29 cellular contexts compared by ENCODE assay signal in the genomic region with DNA sequence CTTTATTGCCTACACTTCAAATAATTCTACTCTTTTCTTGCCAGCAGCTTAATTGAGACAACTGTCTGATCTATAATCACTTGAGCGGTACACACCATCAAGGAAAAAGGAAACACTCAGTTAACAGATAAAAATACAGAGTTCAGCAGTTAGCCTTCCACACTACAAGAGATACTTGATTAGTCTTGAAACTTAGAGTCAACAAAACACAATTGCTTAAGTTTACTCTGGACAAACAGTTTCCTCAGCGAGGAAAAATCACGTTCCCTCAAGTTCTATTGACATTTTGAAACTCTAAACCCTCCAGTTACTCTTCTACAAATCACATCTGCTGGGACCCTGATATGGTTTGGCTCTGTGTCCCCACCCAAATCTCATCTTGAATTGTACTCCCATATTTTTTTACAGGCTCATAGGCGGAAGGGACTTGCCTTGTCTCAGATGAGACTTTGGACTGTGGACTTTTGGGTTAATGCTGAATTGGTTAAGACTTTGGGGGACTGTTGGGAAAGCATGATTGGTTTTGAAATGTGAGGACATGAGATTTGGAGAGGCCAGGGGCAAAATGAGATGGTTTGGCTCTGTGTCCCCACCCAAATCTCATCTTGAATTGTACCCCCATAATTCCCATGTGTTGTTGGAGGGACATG.
"Had no signal": no experiment of that assay in that cellular context is flagged by ENCODE, and none has a peak within 500 bp of the region (broad histone marks: within the 10 kb centered on the region; RNA-seq: fewer than 3 reads in every experiment).

No MANE protein-coding gene starts in this region.

- H3K9me3 ChIP-seq: colonic mucosa, esophagus squamous epithelium, mucosa of descending colon, prostate gland, right atrium auricular region, suprapubic skin, transverse colon, vagina had no signal

- DNase-seq: colonic mucosa; effector CD8-positive, alpha-beta T cell; endodermal cell; esophagus squamous epithelium; foreskin melanocyte; glutamatergic neuron; heart right ventricle; hypothalamus; immature natural killer cell; mesenchymal stem cell; mucosa of descending colon; naive B cell; sigmoid colon; spleen; stimulated activated CD4-positive, alpha-beta T cell treated with anti-CD3 and anti-CD28 coated beads, Interleukin-4, amount 100 ng/mL, for 4 hours; stimulated activated naive CD8-positive, alpha-beta T cell treated with anti-CD3 and anti-CD28 coated beads, Interleukin-15, Interleukin-2, amounts not matched to agents 100 U/mL and 50 U/mL, for 24 hours; transverse colon had no signal

- FAIRE-seq: endothelial cell of umbilical vein, keratinocyte had no signal

- H3K4me1 ChIP-seq: colonic mucosa, esophagus squamous epithelium, parathyroid adenoma, prostate gland, right atrium auricular region, sigmoid colon, suprapubic skin, transverse colon, vagina had no signal

- H3K4me3 ChIP-seq: colonic mucosa, esophagus squamous epithelium, heart right ventricle, mucosa of descending colon, neural progenitor cell, prostate gland, right atrium auricular region, sigmoid colon, spleen, suprapubic skin, transverse colon, vagina had no signal

- H3K27ac ChIP-seq: colonic mucosa, esophagus squamous epithelium, heart right ventricle, neural progenitor cell, parathyroid adenoma, prostate gland, right atrium auricular region, sigmoid colon, spleen, suprapubic skin, transverse colon, vagina had no signal

- H3K27me3 Mint-ChIP-seq: natural killer cell treated with Interleukin-12 subunit alpha and Interleukin-12 subunit beta and Interleukin-15 and Interleukin-18, amount 100 ng/mL, for 72 hours had no signal

- H3K36me3 ChIP-seq: colonic mucosa, esophagus squamous epithelium, heart right ventricle, neural progenitor cell, prostate gland, right atrium auricular region, sigmoid colon, spleen, suprapubic skin, transverse colon, vagina had no signal

- H3K27me3 ChIP-seq: colonic mucosa, esophagus squamous epithelium, heart right ventricle, neural progenitor cell, right atrium auricular region, sigmoid colon, spleen, suprapubic skin, transverse colon, vagina had no signal

- H2AFZ ChIP-seq: neural progenitor cell, parathyroid adenoma had no signal

- H3K4me1 Mint-ChIP-seq: mesothelial cell of epicardium; naive B cell; stimulated activated memory B cell treated with anti-CD40 and anti-IgM and Interleukin-4, amounts not matched to agents 10 μg/mL and 1 μg/mL and 100 μg/mL, for 72 hours had no signal

- H3K4me2 ChIP-seq: neural progenitor cell had no signal

- H3K27ac Mint-ChIP-seq: dendritic cell treated with granulocyte-macrophage colony-stimulating factor and Interleukin-4, amounts not matched to agents 40 ng/mL and 50 ng/mL, for 4 days; endodermal cell; immature natural killer cell; mesothelial cell of epicardium; naive B cell; natural killer cell treated with Interleukin-12 subunit alpha and Interleukin-12 subunit beta and Interleukin-15 and Interleukin-18, amount 100 ng/mL, for 72 hours; neural progenitor cell; stimulated activated memory B cell treated with anti-CD40 and anti-IgM and Interleukin-4, amounts not matched to agents 10 μg/mL and 1 μg/mL and 100 μg/mL, for 72 hours had no signal

- H3K79me2 ChIP-seq: parathyroid adenoma had no signal

- H3K36me3 Mint-ChIP-seq: mesothelial cell of epicardium; stimulated activated memory B cell treated with anti-CD40 and anti-IgM and Interleukin-4, amounts not matched to agents 10 μg/mL and 1 μg/mL and 100 μg/mL, for 72 hours had no signal

- H3K4me3 Mint-ChIP-seq: dendritic cell treated with granulocyte-macrophage colony-stimulating factor and Interleukin-4, amounts not matched to agents 40 ng/mL and 50 ng/mL, for 4 days; endodermal cell; immature natural killer cell; mesothelial cell of epicardium; naive B cell; natural killer cell treated with Interleukin-12 subunit alpha and Interleukin-12 subunit beta and Interleukin-15 and Interleukin-18, amount 100 ng/mL, for 72 hours; neural progenitor cell; stimulated activated memory B cell treated with anti-CD40 and anti-IgM and Interleukin-4, amounts not matched to agents 10 μg/mL and 1 μg/mL and 100 μg/mL, for 72 hours had no signal
